In genomic region chr6:42923656-42924055, GRCh38 we compare ENCODE assay signal across 22 cellular contexts. TPM values are rescaled to one million over a fixed set of nuclear protein-coding genes. Genes with fewer than 3 reads are reported as not detected.
DNase-seq lines count a peak whose midpoint lies in the region; ATAC-seq and TF ChIP-seq lines count a peak whose summit lies in the region.
"Had no signal": no experiment of that assay in that cellular context is flagged by ENCODE, and none has a peak within 500 bp of the region (broad histone marks: within the 10 kb centered on the region; RNA-seq: fewer than 3 reads in every experiment).

No MANE protein-coding gene starts in this region.

- no peak overlapping the region for H3K4me3 ChIP-seq in AG09309 (ENCODE audit: control insufficient read depth, low read depth, low read length)
- H3K4me3 ChIP-seq: pancreas had no signal

- H3K9me3 Mint-ChIP-seq in activated naive CD8-positive, alpha-beta T cell treated with anti-CD3 and anti-CD28 coated beads for 36 hours: no peaks in the 10 kb centered on the region
- no peaks in the 10 kb centered on the region for H3K9me3 Mint-ChIP-seq in natural killer cell

- no peak for TF ChIP-seq CTCF in AG09309 (IDR thresholded peaks at IDR 0.05; ENCODE audit: control insufficient read depth, insufficient read depth, low read depth, low read length, missing control alignments)
- TF ChIP-seq CTCF in natural killer cell (IDR thresholded peaks at IDR 0.05): no peak

- DNase-seq in AG09309 (ENCODE audit: low read depth) (peak; percentile 38), HT1080 (ENCODE audit: low read depth) (peak; percentile 36), SIG-M5 (lab: John Stamatoyannopoulos, UW) (peak; percentile 8), foreskin melanocyte (peak; percentile 67), natural killer cell (no peak), GOT3 (lab: John Stamatoyannopoulos, UW) (no peak)
- no peak for DNase-seq in activated naive CD8-positive, alpha-beta T cell treated with anti-CD3 and anti-CD28 coated beads for 36 hours
- DNase-seq: ACHN; activated CD4-positive, alpha-beta T cell treated with anti-CD3 and anti-CD28 coated beads for 36 hours; activated naive CD4-positive, alpha-beta T cell treated with anti-CD3 and anti-CD28 coated beads, Interleukin-2, amount 50 U/mL, for 16 hours; brain microvascular endothelial cell; left colon; NCI-H774; pancreas; SHP77; small intestine; stimulated activated naive CD4-positive, alpha-beta T cell; T1000; upper lobe of left lung had no signal

- intact Hi-C loops in natural killer cell (cut with micrococcal nuclease): no loop called here

- no peak overlapping the region for H3K4me3 Mint-ChIP-seq in activated naive CD8-positive, alpha-beta T cell treated with anti-CD3 and anti-CD28 coated beads for 36 hours
- no peak overlapping the region for H3K4me3 Mint-ChIP-seq in natural killer cell
- H3K4me3 Mint-ChIP-seq: activated CD4-positive, alpha-beta T cell treated with anti-CD3 and anti-CD28 coated beads for 36 hours had no signal

- no peak overlapping the region for H3K27ac Mint-ChIP-seq in activated naive CD8-positive, alpha-beta T cell treated with anti-CD3 and anti-CD28 coated beads for 36 hours
- no peak overlapping the region for H3K27ac Mint-ChIP-seq in natural killer cell
- H3K27ac Mint-ChIP-seq: activated CD4-positive, alpha-beta T cell treated with anti-CD3 and anti-CD28 coated beads for 36 hours had no signal

- H3K4me1 Mint-ChIP-seq in activated naive CD8-positive, alpha-beta T cell treated with anti-CD3 and anti-CD28 coated beads for 36 hours: peaks cover 2% of the 10 kb centered on the region
- peaks cover 5% of the 10 kb centered on the region in 2 donors for H3K4me1 Mint-ChIP-seq in natural killer cell

- peaks cover 2% of the 10 kb centered on the region for H3K36me3 Mint-ChIP-seq in activated naive CD8-positive, alpha-beta T cell treated with anti-CD3 and anti-CD28 coated beads for 36 hours
- H3K36me3 Mint-ChIP-seq in natural killer cell: no peaks in the 10 kb centered on the region

- ATAC-seq in natural killer cell (no peak), HG02798 (IDR thresholded peaks at IDR 0.05; ENCODE audit: poor library complexity, unreplicated experiment) (no peak)
- ATAC-seq: activated CD4-positive, alpha-beta T cell treated with anti-CD3 and anti-CD28 coated beads for 36 hours; left colon had no signal

- H3K27me3 Mint-ChIP-seq in activated naive CD8-positive, alpha-beta T cell treated with anti-CD3 and anti-CD28 coated beads for 36 hours: no peaks in the 10 kb centered on the region
- H3K27me3 Mint-ChIP-seq in natural killer cell (ENCODE audit: low read depth in 2 of 2): no peaks in the 10 kb centered on the region
- H3K27me3 Mint-ChIP-seq: activated CD4-positive, alpha-beta T cell treated with anti-CD3 and anti-CD28 coated beads for 36 hours had no signal

RNA-seq across cellular contexts. Expression of gene CNPY3, which starts 5.6 kb away (rescaled TPM):
- 39.9 and 45.3 TPM in 2 replicates for total RNA-seq in HT1080 (2014; rRNA removed; shearing (Covaris generic))
- polyA plus RNA-seq in HT1080 (2015; cell fraction: cytosol; rRNA removed): 69.3 and 73.0 TPM in 2 replicates
- 43.3 and 48.7 TPM in 2 replicates for polyA plus RNA-seq in HT1080 (2015; cell fraction: nucleus; rRNA removed)
- 10 to 100 TPM; 53.6 to 55.7 TPM for total RNA-seq in activated naive CD8-positive, alpha-beta T cell treated with anti-CD3 and anti-CD28 coated beads for 36 hours
- total RNA-seq in natural killer cell: 10 to 100 TPM; 52.4 to 71.2 (median 59.8) TPM

RNA-seq across cellular contexts. Expression of gene PTCRA, which starts 7.8 kb away (rescaled TPM):
- total RNA-seq in HT1080 (2014; rRNA removed; shearing (Covaris generic)): not detected in 2 replicates
- not detected in 2 replicates for polyA plus RNA-seq in HT1080 (2015; cell fraction: cytosol; rRNA removed)
- not detected in 2 replicates for polyA plus RNA-seq in HT1080 (2015; cell fraction: nucleus; rRNA removed)
- total RNA-seq in activated naive CD8-positive, alpha-beta T cell treated with anti-CD3 and anti-CD28 coated beads for 36 hours: not detected
- total RNA-seq in natural killer cell: 1 to 10 TPM in 2 of 3 donors, not detected in 1; 3.7 to 4.7 TPM
- total RNA-seq: activated CD4-positive, alpha-beta T cell treated with anti-CD3 and anti-CD28 coated beads for 36 hours; HT-29; left colon; M059J had no signal
- polyA plus RNA-seq: pancreas, small intestine had no signal

RNA-seq across cellular contexts. Expression of gene GNMT, which starts 36.9 kb away (rescaled TPM):
- not detected in 2 replicates for total RNA-seq in HT1080 (2014; rRNA removed; shearing (Covaris generic))
- polyA plus RNA-seq in HT1080 (2015; cell fraction: cytosol; rRNA removed): not detected in 2 replicates
- polyA plus RNA-seq in HT1080 (2015; cell fraction: nucleus; rRNA removed): 0.38 TPM in 1 of 2 replicates, not detected in the other
- total RNA-seq in activated naive CD8-positive, alpha-beta T cell treated with anti-CD3 and anti-CD28 coated beads for 36 hours: under 1 TPM; 0.20 to 0.35 TPM
- 1 to 10 TPM; 2.0 to 2.8 (median 2.6) TPM for total RNA-seq in natural killer cell
- total RNA-seq: HT-29 had no signal

RNA-seq across cellular contexts. Expression of gene RPL7L1, which starts 44.2 kb away (rescaled TPM):
- total RNA-seq in HT1080 (2014; rRNA removed; shearing (Covaris generic)): 139 and 142 TPM in 2 replicates
- polyA plus RNA-seq in HT1080 (2015; cell fraction: cytosol; rRNA removed): 134 and 150 TPM in 2 replicates
- 125 and 130 TPM in 2 replicates for polyA plus RNA-seq in HT1080 (2015; cell fraction: nucleus; rRNA removed)
- 100 to 1,000 TPM; 193 to 200 TPM for total RNA-seq in activated naive CD8-positive, alpha-beta T cell treated with anti-CD3 and anti-CD28 coated beads for 36 hours
- total RNA-seq in natural killer cell: 10 to 100 TPM; 66.9 to 67.2 (median 66.9) TPM

RNA-seq across cellular contexts. Expression of gene PEX6, which starts 55.3 kb away (rescaled TPM):
- 21.2 and 25.4 TPM in 2 replicates for total RNA-seq in HT1080 (2014; rRNA removed; shearing (Covaris generic))
- 11.2 and 14.0 TPM in 2 replicates for polyA plus RNA-seq in HT1080 (2015; cell fraction: cytosol; rRNA removed)
- polyA plus RNA-seq in HT1080 (2015; cell fraction: nucleus; rRNA removed): 29.8 and 33.0 TPM in 2 replicates
- total RNA-seq in activated naive CD8-positive, alpha-beta T cell treated with anti-CD3 and anti-CD28 coated beads for 36 hours: 10 to 100 TPM; 15.2 to 16.7 TPM
- total RNA-seq in natural killer cell: 10 to 100 TPM in 1 of 3 donors, 1 to 10 TPM in 2; 8.2 to 13.6 (median 9.9) TPM

Comparison
In these comparisons a context has a peak if more than half of its experiments do, and no peak if none do; other contexts are left out.
1. DNase-seq: peak in AG09309 (single experiment), HT1080 (single experiment), SIG-M5 (single experiment) and foreskin melanocyte (single experiment); none in activated naive CD8-positive, alpha-beta T cell treated with anti-CD3 and anti-CD28 coated beads for 36 hours (single experiment), natural killer cell (single experiment) and GOT3 (single experiment).